Comparison of ENCODE assay signal across 9 cellular contexts in the genomic region with DNA sequence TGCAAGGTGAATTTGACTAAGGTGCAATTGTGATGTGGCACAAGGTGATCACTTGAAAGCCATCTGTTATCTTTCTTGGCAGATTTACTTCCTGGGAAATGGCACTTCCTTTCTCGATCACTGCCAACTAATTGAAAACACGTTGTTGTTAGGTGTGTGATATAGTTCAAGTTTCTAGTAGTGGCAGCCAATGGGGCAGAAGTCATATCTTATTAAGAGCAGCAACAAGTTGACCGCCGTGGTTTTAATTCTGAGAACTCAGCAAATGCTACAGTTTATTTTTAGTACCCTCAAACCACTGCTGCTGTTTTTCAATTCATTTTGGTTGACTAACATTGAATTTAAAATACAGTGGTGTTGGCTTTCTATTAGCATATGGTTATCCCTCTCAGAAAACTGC. TPM values are rescaled to one million over a fixed set of nuclear protein-coding genes. Genes with fewer than 3 reads are reported as not detected.
DNase-seq lines count a peak whose midpoint lies in the region; ATAC-seq and TF ChIP-seq lines count a peak whose summit lies in the region.
"Had no signal": no experiment of that assay in that cellular context is flagged by ENCODE, and none has a peak within 500 bp of the region (broad histone marks: within the 10 kb centered on the region; RNA-seq: fewer than 3 reads in every experiment).

No MANE protein-coding gene starts in this region.

- intact Hi-C loops in left ventricle myocardium inferior (cut with micrococcal nuclease), result no loop called here
- intact Hi-C loops in left ventricle myocardium superior (cut with micrococcal nuclease), result loop anchor here (5.0 kb wide), 1 partner anchor 211 kb away; no protein-coding TSS in a partner anchor

- DNase-seq in left ventricle myocardium inferior, result no peak
- DNase-seq in left ventricle myocardium superior, result no peak
- DNase-seq in WTC11 (ENCODE audit: low spot score), result no peak
- peak; percentile 26 for DNase-seq in medulla oblongata (ENCODE audit: extremely low spot score)
- DNase-seq in stimulated activated CD4-positive, alpha-beta T cell treated with anti-CD3 and anti-CD28 coated beads, Interleukin-15, amount 100 ng/mL, for 24 hours, result no peak
- no peak for DNase-seq in NCI-H2196 (lab: John Stamatoyannopoulos, UW; ENCODE audit: unreplicated experiment)
- DNase-seq: mammary epithelial cell had no signal

- no peaks in the 10 kb centered on the region for H3K9me3 ChIP-seq in left ventricle myocardium inferior (replicated peaks)

- H3K36me3 Mint-ChIP-seq in WTC11, result no peaks in the 10 kb centered on the region

- no peak overlapping the region for H3K27ac ChIP-seq in left ventricle myocardium inferior (replicated peaks)

- H3K27me3 ChIP-seq in left ventricle myocardium inferior (ENCODE audit: low read depth), result peaks cover 34% of the 10 kb centered on the region

- CTCF ChIA-PET in WTC11 (lab: Charles Lee), result interaction anchor here (0.9 to 1.4 kb wide), 5 partner anchors 9 to 269 kb away, joined by 3 to 5 read pairs (median 3); no protein-coding TSS in a partner anchor

- TF ChIP-seq CTCF in left ventricle myocardium inferior (IDR thresholded peaks at IDR 0.05; ENCODE audit: borderline replicate concordance) (no peak), WTC11 (IDR thresholded peaks at IDR 0.05) (no peak)

- peak overlapping the region; percentile 79 for H3K4me3 ChIP-seq in left ventricle myocardium inferior

- peaks cover 44% of the 10 kb centered on the region for H3K4me1 ChIP-seq in left ventricle myocardium inferior

- H3K36me3 ChIP-seq in left ventricle myocardium inferior, result no peaks in the 10 kb centered on the region

- no peak overlapping the region for H3K27ac Mint-ChIP-seq in WTC11

- peak overlapping the region; percentile 80; the same call in 1 of the 2 replicates for H3K4me3 Mint-ChIP-seq in WTC11

- peaks cover 67% of the 10 kb centered on the region for H3K27me3 Mint-ChIP-seq in WTC11 (ENCODE audit: low read depth)

- ATAC-seq in left ventricle myocardium superior (no peak), WTC11 (no peak), HG03469 (IDR thresholded peaks at IDR 0.05; ENCODE audit: unreplicated experiment) (no peak), HG03442 (IDR thresholded peaks at IDR 0.05; ENCODE audit: unreplicated experiment) (no peak)

- no peaks in the 10 kb centered on the region for H3K9me3 Mint-ChIP-seq in WTC11

- POLR2A ChIA-PET in WTC11 (lab: Charles Lee), result no interaction called here

- peaks cover 41% of the 10 kb centered on the region for H3K4me1 Mint-ChIP-seq in WTC11

TF ChIP-seq in WTC11, 78 proteins besides CTCF, POLR2A, EP300 and RAD21:
- TF ChIP-seq GABPB1 (CRISPR knock-in tag; IDR thresholded peaks at IDR 0.05) (no peak), ATF1 (CRISPR knock-in tag; IDR thresholded peaks at IDR 0.05) (no peak), ZNF219 (CRISPR knock-in tag; IDR thresholded peaks at IDR 0.05; ENCODE audit: borderline replicate concordance) (no peak), ZNF416 (CRISPR knock-in tag; IDR thresholded peaks at IDR 0.05) (no peak), JAZF1 (CRISPR knock-in tag; IDR thresholded peaks at IDR 0.05) (no peak)

RNA-seq across cellular contexts. Expression of gene CHN2, which starts 1.6 kb away (rescaled TPM):
- total RNA-seq in left ventricle myocardium inferior (36.1 TPM), left ventricle myocardium superior (32.2 TPM), WTC11 (2021) (5.0 to 6.6 TPM (median 5.9 TPM) in 3 replicates)
- total RNA-seq: mammary epithelial cell had no signal

RNA-seq across cellular contexts. Expression of gene CPVL, which starts 49.9 kb away (rescaled TPM):
- total RNA-seq in left ventricle myocardium inferior, result 86.3 TPM
- 72.6 TPM for total RNA-seq in left ventricle myocardium superior
- 34.2 to 43.8 TPM (median 42.6 TPM) in 3 replicates for total RNA-seq in WTC11 (2021)
- total RNA-seq: mammary epithelial cell had no signal
